ENCODE assay signal across 8 cellular contexts in genomic region chr17:75394332-75394918, GRCh38. TPM values are rescaled to one million over a fixed set of nuclear protein-coding genes. Genes with fewer than 3 reads are reported as not detected.
DNase-seq lines count a peak whose midpoint lies in the region; ATAC-seq and TF ChIP-seq lines count a peak whose summit lies in the region.

No MANE protein-coding gene starts in this region.

- POLR2A ChIA-PET in CD4-positive, alpha-beta memory T cell (lab: Charles Lee; ENCODE audit: partially characterized antibody): interaction anchor here (0.6 to 4.8 kb wide), 22 partner anchors 11 to 358 kb away, joined by 3 to 31 read pairs (median 4); partner anchors contain the start of genes GRB2, LLGL2, MIF4GD and SLC25A19
- POLR2A ChIA-PET in activated CD8-positive, alpha-beta T cell treated with anti-CD3 and anti-CD28 coated beads for 36 hours (lab: Charles Lee): interaction anchor here (1.0 to 4.0 kb wide), 8 partner anchors 9 to 133 kb away, joined by 3 to 14 read pairs (median 6); partner anchors contain the start of genes GGA3, GRB2, MIF4GD and MRPS7

- peaks cover 57 to 86% (median 69%) of the 10 kb centered on the region in 4 donors for H3K4me1 Mint-ChIP-seq in CD4-positive, alpha-beta memory T cell
- H3K4me1 Mint-ChIP-seq in activated CD8-positive, alpha-beta T cell treated with anti-CD3 and anti-CD28 coated beads for 36 hours (ENCODE audit: low read depth): peaks cover 70% of the 10 kb centered on the region
- peaks cover 71 to 82% of the 10 kb centered on the region in 2 donors for H3K4me1 Mint-ChIP-seq in immature natural killer cell

- no peaks in the 10 kb centered on the region for H3K9me3 ChIP-seq in CD4-positive, alpha-beta memory T cell (ENCODE audit: control insufficient read depth in 1 of 2, low read length in 2 of 2)

- H3K27me3 Mint-ChIP-seq in CD4-positive, alpha-beta memory T cell: no peaks in the 10 kb centered on the region
- H3K27me3 Mint-ChIP-seq in activated CD8-positive, alpha-beta T cell treated with anti-CD3 and anti-CD28 coated beads for 36 hours: no peaks in the 10 kb centered on the region
- peaks cover 0 to 5% (median 5%) of the 10 kb centered on the region in 3 donors for H3K27me3 Mint-ChIP-seq in immature natural killer cell (ENCODE audit: low read depth in 3 of 3)

- peaks cover 79% of the 10 kb centered on the region for H3K4me1 ChIP-seq in CD4-positive, alpha-beta memory T cell (ENCODE audit: insufficient read depth, low read length)

- peak overlapping the region; percentile 90 to 97 (median 95) for H3K4me3 Mint-ChIP-seq in CD4-positive, alpha-beta memory T cell
- peak overlapping the region; percentile 96 for H3K4me3 Mint-ChIP-seq in activated CD8-positive, alpha-beta T cell treated with anti-CD3 and anti-CD28 coated beads for 36 hours
- H3K4me3 Mint-ChIP-seq in immature natural killer cell: peak overlapping the region; percentile 93 to 98 (median 94)

- H3K4me3 ChIP-seq in CD4-positive, alpha-beta memory T cell (ENCODE audit: low read length in 2 of 2): peak overlapping the region; percentile 30 to 60

- H3K27me3 ChIP-seq in CD4-positive, alpha-beta memory T cell (ENCODE audit: insufficient read depth, low read length): no peaks in the 10 kb centered on the region

- peaks cover 7% of the 10 kb centered on the region for H3K36me3 ChIP-seq in CD4-positive, alpha-beta memory T cell (ENCODE audit: insufficient read depth, low read length)

- intact Hi-C loops in CD4-positive, alpha-beta memory T cell (cut with micrococcal nuclease): no loop called here
- intact Hi-C loops in activated CD8-positive, alpha-beta T cell treated with anti-CD3 and anti-CD28 coated beads for 36 hours (cut with micrococcal nuclease): no loop called here

- DNase-seq in CD4-positive, alpha-beta memory T cell: no peak
- no peak for DNase-seq in activated CD8-positive, alpha-beta T cell treated with anti-CD3 and anti-CD28 coated beads for 36 hours
- DNase-seq in immature natural killer cell (no peak), DMS153 treated with DMSO at 0.1 percent for 48 hours (lab: John Stamatoyannopoulos, UW; ENCODE audit: unreplicated experiment) (no peak)
- no peak for DNase-seq in stimulated activated naive CD4-positive, alpha-beta T cell treated with Interleukin-2 at 50 U/mL for 16 hours (lab: John Stamatoyannopoulos, UW)

- H3K36me3 Mint-ChIP-seq in CD4-positive, alpha-beta memory T cell: peaks cover 23 to 37% of the 10 kb centered on the region in 2 donors
- peaks cover 24% of the 10 kb centered on the region for H3K36me3 Mint-ChIP-seq in activated CD8-positive, alpha-beta T cell treated with anti-CD3 and anti-CD28 coated beads for 36 hours (ENCODE audit: low read depth)
- H3K36me3 Mint-ChIP-seq in immature natural killer cell: peaks cover 0 to 4% (median 0%) of the 10 kb centered on the region in 3 donors

- ATAC-seq in HG02973 (IDR thresholded peaks at IDR 0.05; ENCODE audit: unreplicated experiment) (peak; percentile 11), HG02610 (IDR thresholded peaks at IDR 0.05; ENCODE audit: unreplicated experiment) (no peak)
- peak; percentile 21 for ATAC-seq in activated CD8-positive, alpha-beta T cell treated with anti-CD3 and anti-CD28 coated beads for 36 hours

- H3K9me3 Mint-ChIP-seq in CD4-positive, alpha-beta memory T cell: no peaks in the 10 kb centered on the region
- H3K9me3 Mint-ChIP-seq in activated CD8-positive, alpha-beta T cell treated with anti-CD3 and anti-CD28 coated beads for 36 hours: no peaks in the 10 kb centered on the region
- H3K9me3 Mint-ChIP-seq in immature natural killer cell: no peaks in the 10 kb centered on the region

- H3K27ac Mint-ChIP-seq in CD4-positive, alpha-beta memory T cell: peak overlapping the region; percentile 71 to 96 (median 89)
- H3K27ac Mint-ChIP-seq in activated CD8-positive, alpha-beta T cell treated with anti-CD3 and anti-CD28 coated beads for 36 hours: peak overlapping the region; percentile 78
- H3K27ac Mint-ChIP-seq in immature natural killer cell: peak overlapping the region; percentile 82 to 93 (median 91)

- CTCF ChIA-PET in CD4-positive, alpha-beta memory T cell (lab: Charles Lee; ENCODE audit: partially characterized antibody): interaction anchor here (0.7 to 5.2 kb wide), 12 partner anchors 9 to 130 kb away, joined by 3 to 61 read pairs (median 4); partner anchors contain the start of gene SLC25A19
- CTCF ChIA-PET in activated CD8-positive, alpha-beta T cell treated with anti-CD3 and anti-CD28 coated beads for 36 hours (lab: Charles Lee): interaction anchor here (0.9 to 6.4 kb wide), 18 partner anchors 9 to 124 kb away, joined by 3 to 34 read pairs (median 5); partner anchors contain the start of genes GRB2, MIF4GD, SLC25A19 and TSEN54

- peak overlapping the region; percentile 66 for H3K27ac ChIP-seq in CD4-positive, alpha-beta memory T cell (ENCODE audit: low read depth, low read length)
- peak overlapping the region; percentile 41 for H3K27ac ChIP-seq in temporal lobe (ENCODE audit: low read depth, low read length)

- no peak for TF ChIP-seq CTCF in activated CD8-positive, alpha-beta T cell treated with anti-CD3 and anti-CD28 coated beads for 36 hours (IDR thresholded peaks at IDR 0.05)

RNA-seq across cellular contexts. Expression of gene GRB2, which starts 11.1 kb away (rescaled TPM):
- total RNA-seq in CD4-positive, alpha-beta memory T cell: 100 to 1,000 TPM; 131 to 133 TPM
- polyA plus RNA-seq in CD4-positive, alpha-beta memory T cell: 100 to 1,000 TPM; 129 to 155 TPM
- total RNA-seq in activated CD8-positive, alpha-beta T cell treated with anti-CD3 and anti-CD28 coated beads for 36 hours: 100 to 1,000 TPM; 167 to 179 TPM
- 100 to 1,000 TPM; 104 to 161 (median 135) TPM for polyA plus RNA-seq in immature natural killer cell
- total RNA-seq in temporal lobe: 151 TPM
